ENCODE assay signal across 1 cellular context in genomic region chr5:136132087-136132486, GRCh38.
TF ChIP-seq lines count a peak whose summit lies in the region.

No MANE protein-coding gene starts in this region.

TF ChIP-seq in IMR-90, 13 proteins besides CTCF, POLR2A, EP300 and RAD21 (continued from another document):
- TF ChIP-seq ELK1 (IDR thresholded peaks at IDR 0.05; ENCODE audit: borderline replicate concordance, low read depth, low read length), result no peak
- TF ChIP-seq RFX5 (IDR thresholded peaks at IDR 0.05; ENCODE audit: low read depth, low read length), result no peak
- TF ChIP-seq BHLHE40 (IDR thresholded peaks at IDR 0.05; ENCODE audit: low read depth, low read length), result no peak
- no peak for TF ChIP-seq SMC3 (IDR thresholded peaks at IDR 0.05; ENCODE audit: low read depth, low read length)
- TF ChIP-seq USF2 (IDR thresholded peaks at IDR 0.05; ENCODE audit: low read depth, low read length), result no peak
